28 cellular contexts compared by ENCODE assay signal in genomic region chr17:248337-249235, GRCh38.
DNase-seq lines count a peak whose midpoint lies in the region; ATAC-seq, FAIRE-seq and TF ChIP-seq lines count a peak whose summit lies in the region.
"Had no signal": no experiment of that assay in that cellular context is flagged by ENCODE, and none has a peak within 500 bp of the region (broad histone marks: within the 10 kb centered on the region; RNA-seq: fewer than 3 reads in every experiment).

No MANE protein-coding gene starts in this region.

- H3K4me1 ChIP-seq in BLaER1, result peaks cover 21% of the 10 kb centered on the region
- H3K4me1 ChIP-seq in kidney (ENCODE audit: control insufficient read depth in 1 of 2, insufficient read depth in 1 of 2, low read depth in 1 of 2, low read length in 2 of 2), result peaks cover 0 to 4% of the 10 kb centered on the region in 2 donors
- H3K4me1 ChIP-seq: esophagus muscularis mucosa, foreskin keratinocyte had no signal

- H3K27ac Mint-ChIP-seq in activated CD8-positive, alpha-beta memory T cell treated with anti-CD3 and anti-CD28 coated beads, Interleukin-2, amount 10 ng/mL, durations not matched to agents 7 days and 5 days, result no peak overlapping the region
- H3K27ac Mint-ChIP-seq: activated naive CD8-positive, alpha-beta T cell; naive thymus-derived CD4-positive, alpha-beta T cell; stimulated activated memory B cell treated with anti-CD40 and anti-IgM and Interleukin-4, amounts not matched to agents 10 μg/mL and 1 μg/mL and 100 μg/mL, for 72 hours had no signal

- H3K4me2 ChIP-seq in BLaER1, result peak overlapping the region; percentile 1; the same call in 1 of the 2 replicates

- CTCF ChIA-PET in activated CD8-positive, alpha-beta memory T cell treated with anti-CD3 and anti-CD28 coated beads, Interleukin-2, amount 10 ng/mL, durations not matched to agents 7 days and 5 days (lab: Charles Lee), result no interaction called here

- H3K27ac ChIP-seq in BLaER1 (0 out of 2 replicates have a peak overlapping the region, but pooled peaks have one; percentile 29), kidney (ENCODE audit: low read depth in 2 of 2, low read length in 2 of 2) (no peak overlapping the region)
- H3K27ac ChIP-seq: esophagus muscularis mucosa, foreskin keratinocyte, VCaP had no signal

- no peak for FAIRE-seq in kidney (lab: Jason Lieb, UNC)
- FAIRE-seq: astrocyte had no signal

- TF ChIP-seq CTCF in kidney (IDR thresholded peaks at IDR 0.05; ENCODE audit: borderline replicate concordance, extremely low read depth, insufficient read depth), result no peak

- H3K9ac ChIP-seq in BLaER1 (no peak overlapping the region), kidney (ENCODE audit: low read length in 2 of 2) (no peak overlapping the region)

- no peaks in the 10 kb centered on the region for H3K27me3 Mint-ChIP-seq in activated CD8-positive, alpha-beta memory T cell treated with anti-CD3 and anti-CD28 coated beads, Interleukin-2, amount 10 ng/mL, durations not matched to agents 7 days and 5 days
- H3K27me3 Mint-ChIP-seq: activated naive CD8-positive, alpha-beta T cell; CD8-positive, alpha-beta memory T cell; central memory CD8-positive, alpha-beta T cell; naive thymus-derived CD4-positive, alpha-beta T cell; stimulated activated memory B cell treated with anti-CD40 and anti-IgM and Interleukin-4, amounts not matched to agents 10 μg/mL and 1 μg/mL and 100 μg/mL, for 72 hours had no signal

- no peaks in the 10 kb centered on the region for H3K4me1 Mint-ChIP-seq in activated CD8-positive, alpha-beta memory T cell treated with anti-CD3 and anti-CD28 coated beads, Interleukin-2, amount 10 ng/mL, durations not matched to agents 7 days and 5 days
- H3K4me1 Mint-ChIP-seq: CD8-positive, alpha-beta memory T cell; stimulated activated memory B cell treated with anti-CD40 and anti-IgM and Interleukin-4, amounts not matched to agents 10 μg/mL and 1 μg/mL and 100 μg/mL, for 72 hours had no signal

- H3K27me3 ChIP-seq in BLaER1, result no peaks in the 10 kb centered on the region
- H3K27me3 ChIP-seq: esophagus muscularis mucosa, foreskin keratinocyte had no signal

- peak; percentile 3 for DNase-seq in activated CD8-positive, alpha-beta memory T cell treated with anti-CD3 and anti-CD28 coated beads, Interleukin-2, amount 50 U/mL, for 4 hours
- DNase-seq in activated CD8-positive, alpha-beta memory T cell treated with anti-CD3 and anti-CD28 coated beads, Interleukin-2, amount 10 ng/mL, durations not matched to agents 7 days and 5 days, result no peak
- DNase-seq in kidney, result peak; percentile 35
- DNase-seq in sciatic nerve (ENCODE audit: low spot score), result peak; percentile 42
- no peak for DNase-seq in OCI-M2 (lab: John Stamatoyannopoulos, UW; ENCODE audit: unreplicated experiment)
- DNase-seq: DMS153; foreskin keratinocyte; H9; IMR-90; NCI-H1048; NCI-H1694 treated with DMSO at 0.1 percent for 48 hours; NCI-H2171 treated with DMSO at 0.1 percent for 48 hours; NCI-H526; stimulated activated CD4-positive, alpha-beta T cell treated with anti-CD3 and anti-CD28 coated beads, Interleukin-4, amount 100 ng/mL, for 24 hours; substantia nigra; SW 1271; T-helper 9 cell had no signal

- no peaks in the 10 kb centered on the region for H3K9me3 Mint-ChIP-seq in activated CD8-positive, alpha-beta memory T cell treated with anti-CD3 and anti-CD28 coated beads, Interleukin-2, amount 10 ng/mL, durations not matched to agents 7 days and 5 days (ENCODE audit: low read depth)
- H3K9me3 Mint-ChIP-seq: CD8-positive, alpha-beta memory T cell; central memory CD8-positive, alpha-beta T cell had no signal

- ATAC-seq in activated CD8-positive, alpha-beta memory T cell treated with anti-CD3 and anti-CD28 coated beads, Interleukin-2, amount 10 ng/mL, durations not matched to agents 7 days and 5 days, result no peak
- ATAC-seq in sciatic nerve (no peak), GM18858 (IDR thresholded peaks at IDR 0.05; ENCODE audit: unreplicated experiment) (no peak), HG02588 (IDR thresholded peaks at IDR 0.05; ENCODE audit: unreplicated experiment) (no peak)
- ATAC-seq: foreskin keratinocyte; naive thymus-derived CD4-positive, alpha-beta T cell; stimulated activated memory B cell treated with anti-CD40 and anti-IgM and Interleukin-4, amounts not matched to agents 10 μg/mL and 1 μg/mL and 100 μg/mL, for 72 hours had no signal

- no peak overlapping the region for H3K4me3 ChIP-seq in BLaER1
- H3K4me3 ChIP-seq in kidney (ENCODE audit: low read length in 2 of 2), result no peak overlapping the region
- H3K4me3 ChIP-seq: esophagus muscularis mucosa had no signal

- H3K4me3 Mint-ChIP-seq in activated CD8-positive, alpha-beta memory T cell treated with anti-CD3 and anti-CD28 coated beads, Interleukin-2, amount 10 ng/mL, durations not matched to agents 7 days and 5 days, result no peak overlapping the region
- H3K4me3 Mint-ChIP-seq: activated naive CD8-positive, alpha-beta T cell; CD8-positive, alpha-beta memory T cell; central memory CD8-positive, alpha-beta T cell; H9; naive thymus-derived CD4-positive, alpha-beta T cell; stimulated activated memory B cell treated with anti-CD40 and anti-IgM and Interleukin-4, amounts not matched to agents 10 μg/mL and 1 μg/mL and 100 μg/mL, for 72 hours had no signal

- no peaks in the 10 kb centered on the region for H3K36me3 Mint-ChIP-seq in activated CD8-positive, alpha-beta memory T cell treated with anti-CD3 and anti-CD28 coated beads, Interleukin-2, amount 10 ng/mL, durations not matched to agents 7 days and 5 days

- H3K36me3 ChIP-seq in BLaER1 (peaks cover 33% of the 10 kb centered on the region; the same call in 1 of the 2 replicates), kidney (ENCODE audit: control insufficient read depth in 1 of 2, insufficient read depth in 2 of 2, low read length in 2 of 2) (peaks cover 5 to 8% of the 10 kb centered on the region in 2 donors)

- peaks cover 32% of the 10 kb centered on the region; the same call in 1 of the 2 replicates for H4K20me1 ChIP-seq in BLaER1

- H3K9me3 ChIP-seq in BLaER1, result no peaks in the 10 kb centered on the region
- H3K9me3 ChIP-seq in kidney (ENCODE audit: control insufficient read depth in 1 of 2, low read length in 2 of 2), result no peaks in the 10 kb centered on the region
- H3K9me3 ChIP-seq: esophagus muscularis mucosa had no signal

- intact Hi-C loops in kidney (cut with DNase I) (no loop called here), sciatic nerve (cut with DNase I) (no loop called here)

Comparison
In these comparisons a context has a peak if more than half of its experiments do, and no peak if none do; other contexts are left out.
1. DNase-seq: peak in activated CD8-positive, alpha-beta memory T cell treated with anti-CD3 and anti-CD28 coated beads, Interleukin-2, amount 50 U/mL, for 4 hours (single experiment), kidney (single experiment) and sciatic nerve (single experiment); none in activated CD8-positive, alpha-beta memory T cell treated with anti-CD3 and anti-CD28 coated beads, Interleukin-2, amount 10 ng/mL, durations not matched to agents 7 days and 5 days (single experiment) and OCI-M2 (single experiment).